Comparison of ENCODE assay signal across 19 cellular contexts in genomic region chr4:173205656-173206055, GRCh38. TPM values are rescaled to one million over a fixed set of nuclear protein-coding genes. Genes with fewer than 3 reads are reported as not detected.
DNase-seq lines count a peak whose midpoint lies in the region; ATAC-seq and TF ChIP-seq lines count a peak whose summit lies in the region.
"Had no signal": no experiment of that assay in that cellular context is flagged by ENCODE, and none has a peak within 500 bp of the region (broad histone marks: within the 10 kb centered on the region; RNA-seq: fewer than 3 reads in every experiment).

No MANE protein-coding gene starts in this region.

- H3K36me3 Mint-ChIP-seq in H9 (ENCODE audit: insufficient read depth in 1 of 3, low read depth in 3 of 3) (peaks cover 17 to 33% (median 26%) of the 10 kb centered on the region in 3 experiments), chondrocyte (ENCODE audit: low read depth) (peaks cover 13% of the 10 kb centered on the region)
- H3K36me3 Mint-ChIP-seq in naive thymus-derived CD4-positive, alpha-beta T cell: peaks cover 7 to 60% (median 43%) of the 10 kb centered on the region in 5 donors

- H3K4me1 ChIP-seq in H9 (ENCODE audit: insufficient read depth, low read length) (peaks cover 8% of the 10 kb centered on the region; the same call in 1 of the 2 replicates), breast epithelium (peaks cover 0 to 8% of the 10 kb centered on the region in 2 donors)
- no peaks in the 10 kb centered on the region for H3K4me1 ChIP-seq in naive thymus-derived CD4-positive, alpha-beta T cell (ENCODE audit: control insufficient read depth in 2 of 2, insufficient read depth in 2 of 2, low read length in 2 of 2)
- H3K4me1 ChIP-seq: BLaER1 had no signal

- no peaks in the 10 kb centered on the region for H4K20me1 ChIP-seq in H9 (ENCODE audit: control insufficient read depth, insufficient read depth, insufficient read length)

- H3K9me3 Mint-ChIP-seq in H9: peaks cover 7 to 11% of the 10 kb centered on the region in 2 experiments; a peak in 3 of 5 replicates
- H3K9me3 Mint-ChIP-seq in chondrocyte (ENCODE audit: low read depth): peaks cover 12% of the 10 kb centered on the region
- peaks cover 0 to 29% (median 15%) of the 10 kb centered on the region in 11 donors for H3K9me3 Mint-ChIP-seq in naive thymus-derived CD4-positive, alpha-beta T cell

- H3K36me3 ChIP-seq in naive thymus-derived CD4-positive, alpha-beta T cell (ENCODE audit: control insufficient read depth in 2 of 3, insufficient read depth in 3 of 3, low read length in 3 of 3): no peaks in the 10 kb centered on the region
- H3K36me3 ChIP-seq in breast epithelium: no peaks in the 10 kb centered on the region

- no peak overlapping the region for H3K4ac ChIP-seq in H9 (ENCODE audit: low read depth, low read length)

- no peak overlapping the region for H2AFZ ChIP-seq in H9 (ENCODE audit: low read length)

- TF ChIP-seq POLR2A in lower leg skin (IDR thresholded peaks at IDR 0.05): no peak
- no peak for TF ChIP-seq POLR2A in breast epithelium (IDR thresholded peaks at IDR 0.05)

- no peak overlapping the region for H2BK15ac ChIP-seq in H9 (ENCODE audit: low read depth, low read length)

- no peak overlapping the region; a peak in 1 of 7 replicates for H3K27ac Mint-ChIP-seq in H9
- H3K27ac Mint-ChIP-seq in chondrocyte (ENCODE audit: unreplicated experiment): no peak overlapping the region
- no peak overlapping the region for H3K27ac Mint-ChIP-seq in naive thymus-derived CD4-positive, alpha-beta T cell

- no peak overlapping the region for H3K23ac ChIP-seq in H9 (ENCODE audit: insufficient read length, low read depth, low read length)

- H2BK20ac ChIP-seq in H9 (ENCODE audit: low read depth, low read length, poor library complexity, severe bottlenecking): no peak overlapping the region

- H3K27ac ChIP-seq in H9 (ENCODE audit: insufficient read length, low read depth, low read length): no peak overlapping the region
- no peak overlapping the region for H3K27ac ChIP-seq in naive thymus-derived CD4-positive, alpha-beta T cell (ENCODE audit: low read depth, low read length)
- no peak overlapping the region for H3K27ac ChIP-seq in breast epithelium
- H3K27ac ChIP-seq: A549, BLaER1 had no signal

- H2BK5ac ChIP-seq in H9 (ENCODE audit: insufficient read length, low read length): no peak overlapping the region

- peaks cover 14% of the 10 kb centered on the region; the same call in 1 of the 2 replicates for H3K79me2 ChIP-seq in H9 (ENCODE audit: insufficient read depth, low read length)

- H3K4me3 ChIP-seq in naive thymus-derived CD4-positive, alpha-beta T cell (ENCODE audit: low read length): no peak overlapping the region
- no peak overlapping the region for H3K4me3 ChIP-seq in lower leg skin (ENCODE audit: low read depth, poor library complexity, severe bottlenecking)
- no peak overlapping the region for H3K4me3 ChIP-seq in breast epithelium
- H3K4me3 ChIP-seq: A549, BLaER1 had no signal

- no peak overlapping the region for H3K9ac ChIP-seq in H9 (ENCODE audit: extremely low read depth, insufficient read length, low read length)
- H3K9ac ChIP-seq: BLaER1 had no signal

- H3K4me3 Mint-ChIP-seq in H9 (no peak overlapping the region), chondrocyte (ENCODE audit: unreplicated experiment) (no peak overlapping the region)
- H3K4me3 Mint-ChIP-seq in naive thymus-derived CD4-positive, alpha-beta T cell: peak overlapping the region in 2 of 10 donors; percentile 14 to 17
- H3K4me3 Mint-ChIP-seq: CD14-positive monocyte; CD4-positive, alpha-beta memory T cell had no signal

- H4K5ac ChIP-seq in H9 (ENCODE audit: insufficient read length, low read depth, low read length): no peak overlapping the region

- no peaks in the 10 kb centered on the region for H3K27me3 Mint-ChIP-seq in H9 (ENCODE audit: low read depth)
- no peaks in the 10 kb centered on the region for H3K27me3 Mint-ChIP-seq in chondrocyte (ENCODE audit: low read depth)
- H3K27me3 Mint-ChIP-seq in naive thymus-derived CD4-positive, alpha-beta T cell: no peaks in the 10 kb centered on the region
- H3K27me3 Mint-ChIP-seq: CD4-positive, alpha-beta memory T cell had no signal

- H3K4me1 Mint-ChIP-seq in H9 (peaks cover 40 to 51% of the 10 kb centered on the region in 2 experiments), chondrocyte (ENCODE audit: low read depth) (peaks cover 9% of the 10 kb centered on the region)
- H3K4me1 Mint-ChIP-seq in naive thymus-derived CD4-positive, alpha-beta T cell: peaks cover 0 to 20% (median 14%) of the 10 kb centered on the region in 7 donors

- no peak overlapping the region for H3K56ac ChIP-seq in H9 (ENCODE audit: insufficient read length, low read depth, low read length)

- peaks cover 5% of the 10 kb centered on the region for H3K79me1 ChIP-seq in H9 (ENCODE audit: insufficient read depth, low read depth, low read length, poor library complexity, severe bottlenecking)

- H3K27me3 ChIP-seq in H9 (ENCODE audit: insufficient read depth, low read length) (no peaks in the 10 kb centered on the region), breast epithelium (no peaks in the 10 kb centered on the region)
- no peaks in the 10 kb centered on the region for H3K27me3 ChIP-seq in naive thymus-derived CD4-positive, alpha-beta T cell (ENCODE audit: control insufficient read depth in 2 of 2, insufficient read depth in 2 of 2, low read length in 2 of 2)
- H3K27me3 ChIP-seq: BLaER1 had no signal

- no peak overlapping the region for H2BK12ac ChIP-seq in H9 (ENCODE audit: insufficient read length, low read depth, low read length)

- intact Hi-C loops in naive thymus-derived CD4-positive, alpha-beta T cell (cut with micrococcal nuclease): no loop called here
- intact Hi-C loops in lower leg skin (cut with DNase I; ENCODE audit: low total_unique reads): no loop called here
- intact Hi-C loops in breast epithelium (cut with DNase I; ENCODE audit: low total_unique reads): no loop called here

- H4K8ac ChIP-seq in H9 (replicated peaks; ENCODE audit: insufficient read length, low read depth, low read length): no peak overlapping the region

- DNase-seq in H9 (no peak), chondrocyte (ENCODE audit: low spot score) (peak; percentile 57), lower leg skin (ENCODE audit: low spot score in 2 of 2) (no peak), breast epithelium (ENCODE audit: low spot score in 2 of 2) (no peak), NCI-H1930 (lab: John Stamatoyannopoulos, UW) (no peak)
- DNase-seq in naive thymus-derived CD4-positive, alpha-beta T cell: no peak
- DNase-seq: AML-193; CD4-positive, alpha-beta memory T cell; DMS153; DMS79; GF-D8; GOT3; H7; KG1 had no signal

- CTCF ChIA-PET in naive thymus-derived CD4-positive, alpha-beta T cell (lab: Charles Lee): no interaction called here

- WGBS in H9 (ENCODE audit: extremely low coverage, insufficient read length, low lambda C conversion rate): no CpG with 5 or more reads among the region's 2 CpGs
- 94 to 100% methylated on average over 2 of the region's 2 CpGs for WGBS in lower leg skin, 2 donors

- no peak overlapping the region for H3K4me2 ChIP-seq in H9 (ENCODE audit: insufficient read depth, insufficient read length, low read length)
- H3K4me2 ChIP-seq: A549, BLaER1 had no signal

- H3K9me3 ChIP-seq in H9 (ENCODE audit: control insufficient read depth, low read depth, low read length) (no peaks in the 10 kb centered on the region), breast epithelium (peaks cover 0 to 12% of the 10 kb centered on the region in 2 donors)
- H3K9me3 ChIP-seq in naive thymus-derived CD4-positive, alpha-beta T cell (ENCODE audit: control insufficient read depth in 2 of 3, low read length in 3 of 3): peaks cover 0 to 5% (median 0%) of the 10 kb centered on the region in 3 experiments
- H3K9me3 ChIP-seq: A549 had no signal

- H3K23me2 ChIP-seq in H9 (ENCODE audit: insufficient read length, low read depth, low read length, poor library complexity, severe bottlenecking): no peaks in the 10 kb centered on the region

- H3K18ac ChIP-seq in H9 (ENCODE audit: insufficient read length, low read depth, low read length): no peak overlapping the region

- H2BK120ac ChIP-seq in H9 (ENCODE audit: low read depth, low read length, poor library complexity, severe bottlenecking): no peak overlapping the region

- H3K14ac ChIP-seq in H9 (ENCODE audit: insufficient read depth, low read length): peak overlapping the region; percentile 20; the same call in 1 of the 2 replicates

- ATAC-seq in naive thymus-derived CD4-positive, alpha-beta T cell: peak; percentile 4
- ATAC-seq in GM21825 (IDR thresholded peaks at IDR 0.05; ENCODE audit: unreplicated experiment): no peak
- ATAC-seq: HepG2 had no signal

- POLR2A ChIA-PET in naive thymus-derived CD4-positive, alpha-beta T cell (lab: Charles Lee): no interaction called here

- no peak overlapping the region for H2AK5ac ChIP-seq in H9 (ENCODE audit: insufficient read length, low read length)

- TF ChIP-seq CTCF in H9 (conservative IDR thresholded peaks at IDR 0.05) (no peak), chondrocyte (IDR thresholded peaks at IDR 0.05) (no peak), lower leg skin (IDR thresholded peaks at IDR 0.05) (no peak), breast epithelium (IDR thresholded peaks at IDR 0.05) (no peak)

- no peak overlapping the region for H4K91ac ChIP-seq in H9 (ENCODE audit: insufficient read length, low read depth, low read length)

- no peak overlapping the region for H3T11ph ChIP-seq in H9 (ENCODE audit: low read length)

RNA-seq across cellular contexts. Expression of gene GALNT7, which starts 37.0 kb away (rescaled TPM):
- total RNA-seq in H9 (2021): 55.3 and 57.3 TPM in 2 replicates
- total RNA-seq in chondrocyte: 26.0 to 36.6 TPM (median 26.4 TPM) in 3 replicates
- total RNA-seq in naive thymus-derived CD4-positive, alpha-beta T cell: 10 to 100 TPM; 10.2 to 24.1 (median 21.2) TPM
- polyA plus RNA-seq in naive thymus-derived CD4-positive, alpha-beta T cell: 1 to 10 TPM; 8.3 to 9.4 TPM
- total RNA-seq in lower leg skin: 10 to 100 TPM in 3 of 4 donors, 1 to 10 TPM in 1; 2.3 to 14.0 (median 12.5) TPM
- total RNA-seq in breast epithelium: 10 to 100 TPM; 10.7 to 67.2 (median 52.2) TPM
